ENCODE assay signal across 9 cellular contexts in the genomic region with DNA sequence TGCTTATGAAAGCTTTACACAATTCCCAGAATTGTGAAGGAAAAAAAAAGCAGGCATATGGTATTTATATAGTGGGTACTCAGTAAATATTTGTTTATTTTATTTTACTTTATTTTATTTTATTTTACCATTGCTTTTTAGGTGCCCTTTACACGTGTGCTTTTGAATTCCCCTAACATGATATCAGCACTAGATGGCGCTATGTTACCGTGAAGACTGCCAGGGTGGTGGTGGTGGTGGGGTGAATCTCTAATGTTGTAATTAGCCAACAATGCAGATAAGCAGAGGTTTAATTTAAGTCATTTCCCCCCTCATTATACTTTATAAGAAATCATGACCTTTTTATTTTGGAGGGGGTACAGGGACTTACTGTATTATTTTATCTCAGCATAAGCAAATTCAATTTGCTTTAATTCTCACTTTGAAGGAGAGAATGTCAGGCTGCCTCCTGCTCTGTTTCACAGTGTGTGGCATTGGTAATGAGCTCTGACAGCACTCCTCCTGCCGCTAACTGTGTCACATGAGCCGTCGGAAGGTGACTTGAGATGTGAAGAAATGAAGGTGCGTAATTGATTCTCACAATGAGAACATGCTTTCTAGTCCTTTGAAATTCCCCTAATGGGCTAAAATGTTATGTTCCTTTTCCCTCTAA.
DNase-seq lines count a peak whose midpoint lies in the region; ATAC-seq, FAIRE-seq and TF ChIP-seq lines count a peak whose summit lies in the region.
"Had no signal": no experiment of that assay in that cellular context is flagged by ENCODE, and none has a peak within 500 bp of the region (broad histone marks: within the 10 kb centered on the region; RNA-seq: fewer than 3 reads in every experiment).

No MANE protein-coding gene starts in this region.

- no peak overlapping the region for H3K4me3 ChIP-seq in CD4-positive, CD25-positive, alpha-beta regulatory T cell (ENCODE audit: low read depth, low read length)
- H3K4me3 ChIP-seq in PC-9 (no peak overlapping the region), mesodermal cell (ENCODE audit: extremely low read depth, insufficient read depth, low read length, poor library complexity, severe bottlenecking) (no peak overlapping the region)

- peaks cover 5% of the 10 kb centered on the region for H3K27me3 Mint-ChIP-seq in CD4-positive, CD25-positive, alpha-beta regulatory T cell

- H3K4me2 ChIP-seq in PC-9, result no peak overlapping the region

- peak; percentile 58 for FAIRE-seq in GM18507 (lab: Jason Lieb, UNC)

- peaks cover 0 to 1% (median 0%) of the 10 kb centered on the region in 7 donors for H3K9me3 Mint-ChIP-seq in CD4-positive, CD25-positive, alpha-beta regulatory T cell

- H3K27me3 ChIP-seq in CD4-positive, CD25-positive, alpha-beta regulatory T cell (ENCODE audit: control insufficient read depth, insufficient read depth, low read length), result no peaks in the 10 kb centered on the region
- no peaks in the 10 kb centered on the region for H3K27me3 ChIP-seq in PC-9 (ENCODE audit: insufficient read depth, low read depth)
- H3K27me3 ChIP-seq: neutrophil had no signal

- ATAC-seq in CD4-positive, CD25-positive, alpha-beta regulatory T cell (ENCODE audit: low read depth in 2 of 2), result no peak
- ATAC-seq in HG03460 (IDR thresholded peaks at IDR 0.05; ENCODE audit: unreplicated experiment) (peak; percentile 64), HG03432 (IDR thresholded peaks at IDR 0.05; ENCODE audit: unreplicated experiment) (no peak)

- no peak overlapping the region for H3K27ac ChIP-seq in CD4-positive, CD25-positive, alpha-beta regulatory T cell (ENCODE audit: insufficient read depth, low read length, poor library complexity, severe bottlenecking)
- H3K27ac ChIP-seq in PC-9, result no peak overlapping the region
- peak overlapping the region; percentile 36 for H3K27ac ChIP-seq in mesodermal cell (ENCODE audit: low read depth, low read length, severe bottlenecking)
- H3K27ac ChIP-seq: neutrophil had no signal

- TF ChIP-seq CTCF in PC-9 (conservative IDR thresholded peaks at IDR 0.05), result peak; percentile 77

- H3K27ac Mint-ChIP-seq in CD4-positive, CD25-positive, alpha-beta regulatory T cell, result no peak overlapping the region

- H3F3A ChIP-seq in PC-9 (ENCODE audit: insufficient read depth, low read depth), result no peaks in the 10 kb centered on the region

- POLR2A ChIA-PET in PC-9 (lab: Charles Lee; ENCODE audit: unreplicated experiment), result interaction anchor here (0.6 kb wide), 1 partner anchor 13 kb away, joined by 7 read pairs; no protein-coding TSS in a partner anchor

- H3K4me1 Mint-ChIP-seq in CD4-positive, CD25-positive, alpha-beta regulatory T cell, result no peaks in the 10 kb centered on the region

- BruUV-seq in PC-9 (replicated peaks; lab: Mats Ljungman, UMichigan), result no TSS peak

- 0 to 7% methylated on average over 1 to 3 of the region's 7 CpGs for WGBS in mesodermal cell (ENCODE audit: insufficient coverage in 2 of 2), 2 experiments

- H2AFZ ChIP-seq in PC-9, result no peak overlapping the region

- H3K4me3 Mint-ChIP-seq in CD4-positive, CD25-positive, alpha-beta regulatory T cell, result peak overlapping the region in 1 of 4 donors; percentile 55

- no peaks in the 10 kb centered on the region for H3K36me3 Mint-ChIP-seq in CD4-positive, CD25-positive, alpha-beta regulatory T cell

- no peaks in the 10 kb centered on the region for H3K79me2 ChIP-seq in PC-9 (ENCODE audit: low read depth)

- no peaks in the 10 kb centered on the region for H4K20me1 ChIP-seq in PC-9 (ENCODE audit: insufficient read depth)

- intact Hi-C loops in PC-9 (cut with micrococcal nuclease; ENCODE audit: unreplicated experiment), result loop anchor here (2.0 kb wide), 1 partner anchor 772 kb away; no protein-coding TSS in a partner anchor

- H3K36me3 ChIP-seq in CD4-positive, CD25-positive, alpha-beta regulatory T cell (ENCODE audit: control insufficient read depth, insufficient read depth, low read length), result no peaks in the 10 kb centered on the region
- H3K36me3 ChIP-seq in PC-9 (ENCODE audit: low read depth) (no peaks in the 10 kb centered on the region), mesodermal cell (ENCODE audit: control insufficient read depth, insufficient read depth, low read length) (no peaks in the 10 kb centered on the region)
- H3K36me3 ChIP-seq: neutrophil had no signal

- CTCF ChIA-PET in PC-9 (lab: Charles Lee), result no interaction called here

- no peaks in the 10 kb centered on the region for H3K9me2 ChIP-seq in PC-9 (ENCODE audit: insufficient read depth)

- no peaks in the 10 kb centered on the region for H3K4me1 ChIP-seq in CD4-positive, CD25-positive, alpha-beta regulatory T cell (ENCODE audit: control insufficient read depth, insufficient read depth, low read length, poor library complexity, severe bottlenecking)
- H3K4me1 ChIP-seq in PC-9 (replicated peaks; ENCODE audit: insufficient read depth) (no peaks in the 10 kb centered on the region), mesodermal cell (ENCODE audit: control insufficient read depth, insufficient read depth, low read length, poor library complexity, severe bottlenecking) (peaks cover 7% of the 10 kb centered on the region)

- peak in 2 of 3 donors; percentile 7 to 31 for DNase-seq in CD4-positive, CD25-positive, alpha-beta regulatory T cell
- DNase-seq in GM18507 (ENCODE audit: extremely low spot score, insufficient read length, low read depth), result no peak
- DNase-seq in PC-9, result peak in 1 of 2 experiments; percentile 15
- DNase-seq in dermis microvascular lymphatic vessel endothelial cell (ENCODE audit: low read depth in 2 of 2), result peak; percentile 51 to 58
- DNase-seq in effector CD8-positive, alpha-beta T cell (lab: John Stamatoyannopoulos, UW), result no peak

- no peaks in the 10 kb centered on the region for H3K9me3 ChIP-seq in CD4-positive, CD25-positive, alpha-beta regulatory T cell (ENCODE audit: control insufficient read depth in 2 of 2, low read length in 2 of 2)
- H3K9me3 ChIP-seq in PC-9 (ENCODE audit: insufficient read depth, low read depth), result no peaks in the 10 kb centered on the region
- H3K9me3 ChIP-seq in mesodermal cell (ENCODE audit: control insufficient read depth, low read length), result peaks cover 7% of the 10 kb centered on the region
- H3K9me3 ChIP-seq: neutrophil had no signal

Comparison
In these comparisons a context has a peak if more than half of its experiments do, and no peak if none do; other contexts are left out.
1. DNase-seq: peak in CD4-positive, CD25-positive, alpha-beta regulatory T cell (2 of 3) and dermis microvascular lymphatic vessel endothelial cell (2 of 2); none in GM18507 (single experiment) and effector CD8-positive, alpha-beta T cell (single experiment).